8 cellular contexts compared by ENCODE assay signal in genomic region chr2:64330691-64331429, GRCh38.
DNase-seq lines count a peak whose midpoint lies in the region; ATAC-seq and TF ChIP-seq lines count a peak whose summit lies in the region.

No MANE protein-coding gene starts in this region.

- H3K4me3 ChIP-seq in DOHH2 (ENCODE audit: low read length) (peak overlapping the region; percentile 52), NB4 (ENCODE audit: low read depth, low read length) (peak overlapping the region; percentile 33), subcutaneous abdominal adipose tissue (ENCODE audit: low read depth in 1 of 5, low read length in 5 of 5) (peak overlapping the region; percentile 25 to 56 (median 46))

- H3K79me2 ChIP-seq in DOHH2 (ENCODE audit: control insufficient read depth, low read length): no peaks in the 10 kb centered on the region

- no peak for TF ChIP-seq POLR2A in NB4 (IDR thresholded peaks at IDR 0.05; ENCODE audit: extremely low read depth, insufficient read length)

- H3K4me2 ChIP-seq in DOHH2 (ENCODE audit: low read length): peak overlapping the region; percentile 64

- no peaks in the 10 kb centered on the region for H4K20me1 ChIP-seq in DOHH2 (ENCODE audit: control insufficient read depth, insufficient read depth, low read depth, low read length)

- H3K9me2 ChIP-seq in DOHH2 (replicated peaks; ENCODE audit: control insufficient read depth, low read length): no peaks in the 10 kb centered on the region

- H3K4me1 ChIP-seq in DOHH2 (ENCODE audit: control insufficient read depth, low read length): peaks cover 30% of the 10 kb centered on the region
- H3K4me1 ChIP-seq in subcutaneous abdominal adipose tissue (ENCODE audit: control insufficient read depth in 5 of 5, insufficient read depth in 5 of 5, low read length in 5 of 5): peaks cover 7 to 40% (median 28%) of the 10 kb centered on the region in 5 donors

- no peaks in the 10 kb centered on the region for H3K27me3 ChIP-seq in DOHH2 (ENCODE audit: control insufficient read depth, low read length)
- H3K27me3 ChIP-seq in subcutaneous abdominal adipose tissue (ENCODE audit: control insufficient read depth in 5 of 5, insufficient read depth in 4 of 5, low read length in 5 of 5): no peaks in the 10 kb centered on the region

- no peaks in the 10 kb centered on the region for H3K36me3 ChIP-seq in DOHH2 (ENCODE audit: control insufficient read depth, low read length)
- H3K36me3 ChIP-seq in subcutaneous abdominal adipose tissue (ENCODE audit: control insufficient read depth in 5 of 5, insufficient read depth in 5 of 5, low read length in 5 of 5): no peaks in the 10 kb centered on the region

- H3K9ac ChIP-seq in subcutaneous abdominal adipose tissue (ENCODE audit: low read length in 5 of 5): peak overlapping the region in 4 of 5 donors; percentile 49 to 66 (median 56)

- DNase-seq in NB4 (ENCODE audit: low read depth): peak; percentile 89
- DNase-seq in SK-N-DZ (ENCODE audit: low spot score): peak; percentile 85
- peak; percentile 77 for DNase-seq in activated naive CD4-positive, alpha-beta T cell treated with anti-CD3 and anti-CD28 coated beads, Interleukin-2, amount 50 U/mL, for 16 hours
- peak; percentile 86 for DNase-seq in glomerular endothelial cell (ENCODE audit: extremely low read depth, low read depth, low spot score)
- peak in 52 of 56 donors; percentile 9 to 86 (median 58) for DNase-seq in nucleus accumbens (lab: John Stamatoyannopoulos, UW)

- H3K9me3 ChIP-seq in DOHH2 (ENCODE audit: control insufficient read depth, insufficient read depth, low read length) (no peaks in the 10 kb centered on the region), subcutaneous abdominal adipose tissue (ENCODE audit: control insufficient read depth in 5 of 5, low read length in 5 of 5) (no peaks in the 10 kb centered on the region)

- ATAC-seq in HG03175 (IDR thresholded peaks at IDR 0.05; ENCODE audit: unreplicated experiment): no peak

- H3K27ac ChIP-seq in DOHH2 (ENCODE audit: low read depth, low read length) (no peak overlapping the region), subcutaneous abdominal adipose tissue (ENCODE audit: low read depth, low read length) (peak overlapping the region; percentile 97)

- no peaks in the 10 kb centered on the region for H3F3A ChIP-seq in DOHH2 (ENCODE audit: control insufficient read depth, insufficient read depth)

- TF ChIP-seq CTCF in DOHH2 (IDR thresholded peaks at IDR 0.05; ENCODE audit: low read depth, low read length, poor library complexity, severe bottlenecking): peak; percentile 91
- peak; percentile 95 for TF ChIP-seq CTCF in NB4 (IDR thresholded peaks at IDR 0.05; ENCODE audit: low read depth, low read length)
